8 cellular contexts compared by ENCODE assay signal in genomic region chr15:98850991-98851776, GRCh38.
DNase-seq lines count a peak whose midpoint lies in the region; ATAC-seq, FAIRE-seq and TF ChIP-seq lines count a peak whose summit lies in the region.

No MANE protein-coding gene starts in this region.

- H3K36me3 Mint-ChIP-seq in MCF 10A (ENCODE audit: insufficient read depth, unreplicated experiment) (peaks cover 14% of the 10 kb centered on the region), immature natural killer cell (no peaks in the 10 kb centered on the region)

- peaks cover 27% of the 10 kb centered on the region for H3K4me1 Mint-ChIP-seq in MCF 10A (ENCODE audit: insufficient read depth, unreplicated experiment)
- peaks cover 39 to 51% of the 10 kb centered on the region in 2 donors for H3K4me1 Mint-ChIP-seq in immature natural killer cell

- no peaks in the 10 kb centered on the region for H3K36me3 ChIP-seq in small intestine (ENCODE audit: control insufficient read depth in 2 of 2, insufficient read depth in 2 of 2, low read length in 2 of 2)

- peak; percentile 60 for TF ChIP-seq CTCF in GM10248 (IDR thresholded peaks at IDR 0.05; ENCODE audit: control extremely low read depth, extremely low read depth, low read depth, missing control alignments)
- TF ChIP-seq CTCF in MCF 10A (IDR thresholded peaks at IDR 0.05; ENCODE audit: unreplicated experiment): peak; percentile 24

- DNase-seq in GM10248 (ENCODE audit: extremely low spot score) (peak; percentile 45), NCI-H1694 (lab: John Stamatoyannopoulos, UW) (peak; percentile 49), UCSD-AML1 (lab: John Stamatoyannopoulos, UW; ENCODE audit: unreplicated experiment) (peak; percentile 66), MCF 10A (ENCODE audit: unreplicated experiment) (peak; percentile 63), immature natural killer cell (peak; percentile 66 to 69 (median 68)), small intestine (peak; percentile 74), NCI-H1048 (lab: John Stamatoyannopoulos, UW) (no peak)

- WGBS in small intestine, 3 donors: 17 to 26% (median 23%) methylated on average over 15 of the region's 15 CpGs

- CTCF ChIA-PET in GM10248 (lab: Yijun Ruan, JAX) (interaction anchor here (0.6 to 1.8 kb wide), 15 partner anchors 12 to 362 kb away, joined by 3 to 5 read pairs (median 3); no protein-coding TSS in a partner anchor), MCF 10A (lab: Yijun Ruan, JAX) (interaction anchor here (0.6 to 0.9 kb wide), 12 partner anchors 12 to 688 kb away, joined by 3 to 5 read pairs (median 3); no protein-coding TSS in a partner anchor)

- H3K4me3 ChIP-seq in small intestine (ENCODE audit: low read depth in 1 of 2, low read length in 2 of 2): no peak overlapping the region

- H3K4me3 Mint-ChIP-seq in MCF 10A (ENCODE audit: unreplicated experiment): peak overlapping the region; percentile 76
- H3K4me3 Mint-ChIP-seq in immature natural killer cell: peak overlapping the region; percentile 95 to 98 (median 96)

- no peaks in the 10 kb centered on the region for H3K27me3 ChIP-seq in small intestine (ENCODE audit: control insufficient read depth in 2 of 2, insufficient read depth in 2 of 2, low read length in 2 of 2)

- no peaks in the 10 kb centered on the region for H3K4me1 ChIP-seq in small intestine (ENCODE audit: control insufficient read depth in 2 of 2, insufficient read depth in 1 of 2, low read depth in 1 of 2, low read length in 1 of 2)

- no TSS peak for BruUV-seq in MCF 10A (replicated peaks; lab: Mats Ljungman, UMichigan)

- intact Hi-C loops in MCF 10A (cut with micrococcal nuclease): no loop called here

- no peaks in the 10 kb centered on the region for H3K9me3 Mint-ChIP-seq in MCF 10A (ENCODE audit: unreplicated experiment)
- no peaks in the 10 kb centered on the region for H3K9me3 Mint-ChIP-seq in immature natural killer cell

- peak; percentile 41 for ATAC-seq in HG02763 (IDR thresholded peaks at IDR 0.05; ENCODE audit: unreplicated experiment)

- POLR2A ChIA-PET in GM10248 (lab: Yijun Ruan, JAX): no interaction called here
- POLR2A ChIA-PET in MCF 10A (lab: Yijun Ruan, JAX): interaction anchor here (0.6 to 1.2 kb wide), 3 partner anchors 51 to 328 kb away, joined by 3 to 11 read pairs (median 3); no protein-coding TSS in a partner anchor

- FAIRE-seq in small intestine (lab: Jason Lieb, UNC): no peak

- H3K27ac Mint-ChIP-seq in MCF 10A (ENCODE audit: low read depth, unreplicated experiment) (peak overlapping the region; percentile 82), immature natural killer cell (peak overlapping the region; percentile 86 to 98 (median 96))

- H3K27ac ChIP-seq in small intestine (ENCODE audit: low read depth in 1 of 2, low read length in 1 of 2): peak overlapping the region in 1 of 2 donors; percentile 86

- no peaks in the 10 kb centered on the region for H3K9me3 ChIP-seq in small intestine (ENCODE audit: control insufficient read depth, low read depth)

- H3K27me3 Mint-ChIP-seq in MCF 10A (ENCODE audit: insufficient read depth, unreplicated experiment): no peaks in the 10 kb centered on the region
- H3K27me3 Mint-ChIP-seq in immature natural killer cell (ENCODE audit: low read depth in 3 of 3): peaks cover 8 to 11% (median 9%) of the 10 kb centered on the region in 3 donors
